ENCODE assay signal across 16 cellular contexts in the genomic region with DNA sequence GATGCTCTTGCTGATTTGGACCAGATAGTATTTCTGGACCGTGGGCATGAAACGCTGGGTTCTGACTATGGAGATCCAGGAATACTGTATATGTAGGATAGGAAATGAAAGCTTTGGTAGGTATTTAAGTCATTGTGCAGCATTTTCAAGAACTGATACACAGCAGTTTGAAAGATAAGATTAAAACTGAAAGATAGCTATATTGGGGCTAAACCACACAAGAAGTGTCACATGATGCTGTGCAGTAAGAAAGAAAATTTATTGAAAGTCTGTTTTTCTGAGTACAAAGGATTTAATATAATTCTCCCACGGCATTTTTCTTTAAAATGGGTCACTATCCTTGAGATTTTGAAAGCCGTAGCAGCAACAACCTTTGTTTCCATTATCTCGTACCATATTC. TPM values are rescaled to one million over a fixed set of nuclear protein-coding genes. Genes with fewer than 3 reads are reported as not detected.
DNase-seq lines count a peak whose midpoint lies in the region; ATAC-seq and TF ChIP-seq lines count a peak whose summit lies in the region.
"Had no signal": no experiment of that assay in that cellular context is flagged by ENCODE, and none has a peak within 500 bp of the region (broad histone marks: within the 10 kb centered on the region; RNA-seq: fewer than 3 reads in every experiment).

No MANE protein-coding gene starts in this region.

- H3K27ac ChIP-seq in vagina = no peak overlapping the region
- H3K27ac ChIP-seq: esophagus squamous epithelium, left ventricle myocardium inferior, right atrium auricular region had no signal

- no peaks in the 10 kb centered on the region for H3K4me1 ChIP-seq in vagina
- H3K4me1 ChIP-seq: esophagus squamous epithelium, left ventricle myocardium inferior, right atrium auricular region had no signal

- TF ChIP-seq CTCF in vagina (IDR thresholded peaks at IDR 0.05) = no peak
- no peak for TF ChIP-seq CTCF in HFFc6 (IDR thresholded peaks at IDR 0.05)

- H3K27ac Mint-ChIP-seq in HFFc6 = no peak overlapping the region
- H3K27ac Mint-ChIP-seq: stimulated activated naive B cell treated with anti-CD40 and anti-IgM and Interleukin-4, amounts not matched to agents 10 μg/mL and 1 μg/mL and 100 μg/mL, for 72 hours had no signal

- H3K27me3 ChIP-seq in vagina = no peaks in the 10 kb centered on the region
- H3K27me3 ChIP-seq: right atrium auricular region had no signal

- intact Hi-C loops in vagina (cut with DNase I) = no loop called here

- no peaks in the 10 kb centered on the region for H3K4me1 Mint-ChIP-seq in HFFc6 (ENCODE audit: low read depth)

- ATAC-seq in GM18502 (IDR thresholded peaks at IDR 0.05; ENCODE audit: poor library complexity, unreplicated experiment) = peak; percentile 86
- peak; percentile 59 for ATAC-seq in GM19463 (IDR thresholded peaks at IDR 0.05; ENCODE audit: unreplicated experiment)
- ATAC-seq in HG02870 (IDR thresholded peaks at IDR 0.05; ENCODE audit: unreplicated experiment) = peak; percentile 87
- peak; percentile 64 for ATAC-seq in HG03521 (IDR thresholded peaks at IDR 0.05; ENCODE audit: unreplicated experiment)
- ATAC-seq: naive thymus-derived CD8-positive, alpha-beta T cell; stimulated activated naive B cell treated with anti-CD40 and anti-IgM and Interleukin-4, amounts not matched to agents 10 μg/mL and 1 μg/mL and 100 μg/mL, for 72 hours had no signal

- TF ChIP-seq POLR2A in vagina (IDR thresholded peaks at IDR 0.05) = no peak

- no peaks in the 10 kb centered on the region for H3K9me3 Mint-ChIP-seq in HFFc6
- H3K9me3 Mint-ChIP-seq: naive thymus-derived CD8-positive, alpha-beta T cell; stimulated activated naive B cell treated with anti-CD40 and anti-IgM and Interleukin-4, amounts not matched to agents 10 μg/mL and 1 μg/mL and 100 μg/mL, for 72 hours had no signal

- H3K4me3 Mint-ChIP-seq in HFFc6 = no peak overlapping the region
- H3K4me3 Mint-ChIP-seq: naive thymus-derived CD8-positive, alpha-beta T cell; stimulated activated naive B cell treated with anti-CD40 and anti-IgM and Interleukin-4, amounts not matched to agents 10 μg/mL and 1 μg/mL and 100 μg/mL, for 72 hours had no signal

- DNase-seq in vagina (ENCODE audit: extremely low spot score in 2 of 2) = no peak
- no peak for DNase-seq in kidney glomerular epithelial cell (lab: John Stamatoyannopoulos, UW)
- DNase-seq in HFFc6 = no peak
- no peak for DNase-seq in ureter (ENCODE audit: low spot score)
- DNase-seq: aorta; esophagus squamous epithelium; hippocampal formation; left ventricle myocardium inferior; naive thymus-derived CD8-positive, alpha-beta T cell; stimulated activated CD4-positive, alpha-beta T cell treated with anti-CD3 and anti-CD28 coated beads, Interleukin-4, amount 100 ng/mL, for 24 hours; stimulated activated naive B cell treated with anti-CD40 and anti-IgM and Interleukin-4, amounts not matched to agents 10 μg/mL and 1 μg/mL and 100 μg/mL, for 72 hours had no signal

- H3K36me3 ChIP-seq in vagina = no peaks in the 10 kb centered on the region
- H3K36me3 ChIP-seq: esophagus squamous epithelium, left ventricle myocardium inferior, right atrium auricular region had no signal

- H3K4me3 ChIP-seq in vagina = no peak overlapping the region
- H3K4me3 ChIP-seq: esophagus squamous epithelium, left ventricle myocardium inferior, right atrium auricular region had no signal

- H3K36me3 Mint-ChIP-seq in HFFc6 (ENCODE audit: low read depth) = no peaks in the 10 kb centered on the region
- H3K36me3 Mint-ChIP-seq: naive thymus-derived CD8-positive, alpha-beta T cell; stimulated activated naive B cell treated with anti-CD40 and anti-IgM and Interleukin-4, amounts not matched to agents 10 μg/mL and 1 μg/mL and 100 μg/mL, for 72 hours had no signal

- no peaks in the 10 kb centered on the region for H3K9me3 ChIP-seq in vagina
- H3K9me3 ChIP-seq: esophagus squamous epithelium, left ventricle myocardium inferior, right atrium auricular region had no signal

- H3K27me3 Mint-ChIP-seq in HFFc6 (ENCODE audit: insufficient read depth) = peaks cover 8% of the 10 kb centered on the region

RNA-seq across cellular contexts. Expression of gene IL17A, which starts 0.3 kb away (rescaled TPM):
- total RNA-seq in vagina (not detected), ureter (not detected)
- total RNA-seq in HFFc6 (2021; fragmentation: NEBNext Ultra II Directional; extraction: Animal tissue kit (Norgen Biotek cat#: 25700)) = not detected
- total RNA-seq: aorta; esophagus squamous epithelium; left ventricle myocardium inferior; naive thymus-derived CD8-positive, alpha-beta T cell; right atrium auricular region had no signal

RNA-seq across cellular contexts. Expression of gene IL17F, which starts 57.8 kb away (rescaled TPM):
- total RNA-seq in vagina (not detected), ureter (not detected)
- total RNA-seq in HFFc6 (2021; fragmentation: NEBNext Ultra II Directional; extraction: Animal tissue kit (Norgen Biotek cat#: 25700)) = not detected
- total RNA-seq: aorta; left ventricle myocardium inferior; naive thymus-derived CD8-positive, alpha-beta T cell; right atrium auricular region had no signal
